Comparison of ENCODE assay signal across 8 cellular contexts in genomic region chr3:42071720-42072582, GRCh38. TPM values are rescaled to one million over a fixed set of nuclear protein-coding genes. Genes with fewer than 3 reads are reported as not detected.
DNase-seq lines count a peak whose midpoint lies in the region; ATAC-seq and TF ChIP-seq lines count a peak whose summit lies in the region.

No MANE protein-coding gene starts in this region.

- no peak for TF ChIP-seq EP300 in suprapubic skin (IDR thresholded peaks at IDR 0.05)

- DNase-seq in OCI-M1 (lab: John Stamatoyannopoulos, UW) (peak; percentile 56), coronary artery (ENCODE audit: low spot score) (peak; percentile 85), right lobe of liver (peak; percentile 62 to 87 (median 85)), suprapubic skin (ENCODE audit: low spot score in 2 of 2) (peak; percentile 37 to 82), activated T-cell treated with anti-CD3 and anti-CD28 coated beads for 4 hours (no peak)

- peak; percentile 76 for ATAC-seq in GM18511 (IDR thresholded peaks at IDR 0.05; ENCODE audit: unreplicated experiment)
- peak; percentile 48 for ATAC-seq in HG03460 (IDR thresholded peaks at IDR 0.05; ENCODE audit: unreplicated experiment)
- peak; percentile 80 to 93 (median 91) for ATAC-seq in right lobe of liver
- ATAC-seq in HG03520 (IDR thresholded peaks at IDR 0.05; ENCODE audit: unreplicated experiment): no peak

- intact Hi-C loops in right lobe of liver (cut with DNase I): loop anchor here (10.0 kb wide), 2 partner anchors 57 to 67 kb away; no protein-coding TSS in a partner anchor

- H3K27ac ChIP-seq in coronary artery: peak overlapping the region; percentile 76 to 91
- peak overlapping the region; percentile 19 to 78 (median 46) for H3K27ac ChIP-seq in right lobe of liver
- H3K27ac ChIP-seq in suprapubic skin: peak overlapping the region; percentile 62

- H3K4me1 ChIP-seq in right lobe of liver (peaks cover 0 to 27% (median 14%) of the 10 kb centered on the region in 4 donors), suprapubic skin (peaks cover 59% of the 10 kb centered on the region)

- no peak for TF ChIP-seq CTCF in coronary artery (IDR thresholded peaks at IDR 0.05)
- no peak for TF ChIP-seq CTCF in right lobe of liver (IDR thresholded peaks at IDR 0.05)
- TF ChIP-seq CTCF in suprapubic skin (IDR thresholded peaks at IDR 0.05): no peak

- TF ChIP-seq POLR2A in right lobe of liver (IDR thresholded peaks at IDR 0.05) (no peak), suprapubic skin (IDR thresholded peaks at IDR 0.05) (no peak)

- H3K36me3 ChIP-seq in right lobe of liver (no peaks in the 10 kb centered on the region), suprapubic skin (no peaks in the 10 kb centered on the region)

- H3K27me3 ChIP-seq in right lobe of liver (no peaks in the 10 kb centered on the region), suprapubic skin (no peaks in the 10 kb centered on the region)

- H3K4me3 ChIP-seq in coronary artery: peak overlapping the region; percentile 58
- H3K4me3 ChIP-seq in right lobe of liver: peak overlapping the region; percentile 1 to 35 (median 9)
- H3K4me3 ChIP-seq in suprapubic skin: peak overlapping the region; percentile 31

- WGBS in right lobe of liver (ENCODE audit: insufficient coverage, low coverage, low lambda C conversion rate, missing lambda C conversion rate): 13% methylated on average over 11 of the region's 14 CpGs
- WGBS in suprapubic skin: 2% methylated on average over 14 of the region's 14 CpGs

- no peaks in the 10 kb centered on the region for H3K9me3 ChIP-seq in right lobe of liver
- no peaks in the 10 kb centered on the region for H3K9me3 ChIP-seq in suprapubic skin

RNA-seq across cellular contexts. Expression of gene TRAK1, which starts 19.2 kb away (rescaled TPM):
- total RNA-seq in right lobe of liver (10 to 100 TPM in 5 of 6 experiments, 1 to 10 TPM in 1; 9.5 to 16.4 (median 12.2) TPM), suprapubic skin (100 to 1,000 TPM in 1 of 4 donors, 10 to 100 TPM in 3; 78.3 to 214 (median 86.4) TPM)

Comparison
In these comparisons a context has a peak if more than half of its experiments do, and no peak if none do; other contexts are left out.
1. RNA of gene TRAK1, which starts 19.2 kb away (total RNA-seq): 78.3 to 214 TPM in suprapubic skin; 9.5 to 16.4 TPM in right lobe of liver; every median in the first group is over 4 times any median in the second.
2. Peak in every context shown above with its lines, with median percentiles within 50 percentile points of each other: H3K27ac ChIP-seq and H3K4me3 ChIP-seq.